In genomic region chr7:132292803-132293202, GRCh38 we compare ENCODE assay signal across 1 cellular context.
TF ChIP-seq lines count a peak whose summit lies in the region.

No MANE protein-coding gene starts in this region.

TF ChIP-seq in WTC11, 78 proteins besides CTCF, POLR2A, EP300 and RAD21 (continued from another document):
- TF ChIP-seq ATF3 (CRISPR knock-in tag; conservative IDR thresholded peaks at IDR 0.05): no peak
- TF ChIP-seq TEAD4 (CRISPR knock-in tag; IDR thresholded peaks at IDR 0.05): no peak
- no peak for TF ChIP-seq FOXJ3 (CRISPR knock-in tag; IDR thresholded peaks at IDR 0.05; ENCODE audit: borderline replicate concordance)
- TF ChIP-seq TP53 (CRISPR knock-in tag; IDR thresholded peaks at IDR 0.05): no peak
- no peak for TF ChIP-seq RELA (CRISPR knock-in tag; IDR thresholded peaks at IDR 0.05; ENCODE audit: borderline replicate concordance)
